In the genomic region with DNA sequence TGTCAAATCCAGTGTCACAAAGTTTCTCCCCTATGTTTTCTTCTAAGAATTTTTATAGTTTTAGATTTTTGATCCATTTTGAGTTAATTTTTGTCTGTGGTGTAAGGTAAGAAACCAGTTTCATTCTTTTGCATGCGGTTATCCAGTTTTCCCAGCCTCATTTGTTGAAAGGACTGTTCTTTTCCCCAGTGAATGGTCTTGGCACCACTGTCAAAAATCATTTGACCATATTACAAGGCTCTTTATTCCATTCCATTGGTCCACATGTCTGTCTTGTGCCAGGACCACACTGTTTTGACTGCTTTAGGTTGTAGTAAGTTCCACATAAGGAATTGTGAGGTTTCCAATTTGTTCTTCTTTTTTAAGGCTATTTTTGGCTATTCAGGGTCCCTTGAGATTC, we compare ENCODE assay signal across 4 cellular contexts.
"Had no signal": no experiment of that assay in that cellular context is flagged by ENCODE, and none has a peak within 500 bp of the region (broad histone marks: within the 10 kb centered on the region; RNA-seq: fewer than 3 reads in every experiment).

No MANE protein-coding gene starts in this region.

- H3K27ac Mint-ChIP-seq: GM23338, H9 had no signal

- H3K4me3 Mint-ChIP-seq: GM23338, H9 had no signal

- H2AFZ ChIP-seq: GM23338 had no signal

- H3K4me2 ChIP-seq: GM23338 had no signal

- ATAC-seq: GM23338 had no signal

- H3K4me3 ChIP-seq: GM23338 had no signal

- DNase-seq: H9, HCEC 1CT, IMR-90 had no signal

- H3K4me1 Mint-ChIP-seq: GM23338, H9 had no signal
